13 cellular contexts compared by ENCODE assay signal in genomic region chr2:199581504-199581903, GRCh38.
A peak's percentile ranks its signal among the peaks of the same experiment; 100 is the strongest.
DNase-seq lines count a peak whose midpoint lies in the region; ATAC-seq and TF ChIP-seq lines count a peak whose summit lies in the region.
"Had no signal": no experiment of that assay in that cellular context is flagged by ENCODE, and none has a peak within 500 bp of the region (broad histone marks: within the 10 kb centered on the region; RNA-seq: fewer than 3 reads in every experiment).

No MANE protein-coding gene starts in this region.

- H3K27me3 Mint-ChIP-seq in HFFc6 (ENCODE audit: insufficient read depth) (peaks cover 4% of the 10 kb centered on the region; the same call in 1 of the 2 replicates), immature natural killer cell (ENCODE audit: low read depth in 3 of 3) (peaks cover 0 to 2% (median 2%) of the 10 kb centered on the region in 3 donors)

- peak overlapping the region; percentile 48 for H3K4me3 ChIP-seq in WI38 (ENCODE audit: low read depth, low read length)
- H3K4me3 ChIP-seq in iPS-18a (ENCODE audit: low read length), result peak overlapping the region; percentile 43
- H3K4me3 ChIP-seq in skeletal muscle cell (ENCODE audit: low read depth, low read length), result peak overlapping the region; percentile 42

- no peaks in the 10 kb centered on the region for H3K9me3 ChIP-seq in iPS-18a (ENCODE audit: control insufficient read depth, low read depth, low read length)

- DNase-seq in HFFc6 (no peak), skeletal muscle cell (ENCODE audit: low read depth) (no peak), SW 1271 (lab: John Stamatoyannopoulos, UW) (no peak), immature natural killer cell (no peak)
- no peak for DNase-seq in stimulated activated CD4-positive, alpha-beta T cell treated with anti-CD3 and anti-CD28 coated beads, Interleukin-1b, Interleukin-23, amount 100 ng/mL, for 48 hours
- DNase-seq: NCI-H2107; stimulated activated CD4-positive, alpha-beta T cell treated with anti-CD3 and anti-CD28 coated beads, Interleukin-2, amount 100 ng/mL, for 48 hours; stimulated activated naive CD8-positive, alpha-beta T cell treated with anti-CD3 and anti-CD28 coated beads, Interleukin-15, amount 100 ng/mL, for 72 hours had no signal

- no peak for TF ChIP-seq CTCF in HFFc6 (IDR thresholded peaks at IDR 0.05)
- no peak for TF ChIP-seq CTCF in WI38 (IDR thresholded peaks at IDR 0.05; ENCODE audit: low read depth, low read length)

- H3K36me3 Mint-ChIP-seq in HFFc6 (ENCODE audit: low read depth) (no peaks in the 10 kb centered on the region), immature natural killer cell (no peaks in the 10 kb centered on the region)

- H3K27ac Mint-ChIP-seq in HFFc6 (no peak overlapping the region), immature natural killer cell (no peak overlapping the region)
- H3K27ac Mint-ChIP-seq: activated T-helper 2 cell treated with anti-CD3 and anti-CD28 coated beads, Interferon-gamma antibody, Interleukin-2, Interleukin-4, amounts not matched to agents 10 μg/mL and 5 μg/mL and 100 μg/mL, durations not matched to agents 14 hours and 24 hours and 36 hours; stimulated activated naive CD8-positive, alpha-beta T cell treated with anti-CD3 and anti-CD28 coated beads, Interleukin-15, amount 100 ng/mL, for 72 hours had no signal

- H3K4me3 Mint-ChIP-seq in HFFc6 (peak overlapping the region; percentile 85), immature natural killer cell (no peak overlapping the region)
- H3K4me3 Mint-ChIP-seq: central memory CD8-positive, alpha-beta T cell; stimulated activated naive CD8-positive, alpha-beta T cell treated with anti-CD3 and anti-CD28 coated beads, Interleukin-15, amount 100 ng/mL, for 72 hours had no signal

- no peak for ATAC-seq in HG03175 (IDR thresholded peaks at IDR 0.05; ENCODE audit: unreplicated experiment)
- ATAC-seq: stimulated activated naive CD8-positive, alpha-beta T cell treated with anti-CD3 and anti-CD28 coated beads, Interleukin-15, amount 100 ng/mL, for 72 hours had no signal

- H3K4me1 Mint-ChIP-seq in HFFc6 (ENCODE audit: low read depth) (no peaks in the 10 kb centered on the region), immature natural killer cell (no peaks in the 10 kb centered on the region)
- H3K4me1 Mint-ChIP-seq: central memory CD8-positive, alpha-beta T cell had no signal

- H3K9me3 Mint-ChIP-seq in HFFc6, result no peaks in the 10 kb centered on the region; the same call in 1 of the 2 replicates
- peaks cover 0 to 3% (median 0%) of the 10 kb centered on the region in 6 donors for H3K9me3 Mint-ChIP-seq in immature natural killer cell
- H3K9me3 Mint-ChIP-seq: activated T-helper 2 cell treated with anti-CD3 and anti-CD28 coated beads, Interferon-gamma antibody, Interleukin-2, Interleukin-4, amounts not matched to agents 10 μg/mL and 5 μg/mL and 100 μg/mL, durations not matched to agents 14 hours and 24 hours and 36 hours; central memory CD8-positive, alpha-beta T cell; stimulated activated naive CD8-positive, alpha-beta T cell treated with anti-CD3 and anti-CD28 coated beads, Interleukin-15, amount 100 ng/mL, for 72 hours had no signal

- H3K27me3 ChIP-seq in iPS-18a (ENCODE audit: control insufficient read depth, insufficient read depth, low read length), result no peaks in the 10 kb centered on the region

- H3K27ac ChIP-seq in iPS-18a (ENCODE audit: low read length), result no peak overlapping the region

- peaks cover 28% of the 10 kb centered on the region for H3K4me1 ChIP-seq in iPS-18a (ENCODE audit: control insufficient read depth, low read depth, low read length)

- H3K36me3 ChIP-seq in iPS-18a (ENCODE audit: control insufficient read depth, low read depth, low read length), result no peaks in the 10 kb centered on the region

- peak overlapping the region; percentile 19 for H3K9ac ChIP-seq in iPS-18a (ENCODE audit: low read length)
